Comparison of ENCODE assay signal across 21 cellular contexts in the genomic region with DNA sequence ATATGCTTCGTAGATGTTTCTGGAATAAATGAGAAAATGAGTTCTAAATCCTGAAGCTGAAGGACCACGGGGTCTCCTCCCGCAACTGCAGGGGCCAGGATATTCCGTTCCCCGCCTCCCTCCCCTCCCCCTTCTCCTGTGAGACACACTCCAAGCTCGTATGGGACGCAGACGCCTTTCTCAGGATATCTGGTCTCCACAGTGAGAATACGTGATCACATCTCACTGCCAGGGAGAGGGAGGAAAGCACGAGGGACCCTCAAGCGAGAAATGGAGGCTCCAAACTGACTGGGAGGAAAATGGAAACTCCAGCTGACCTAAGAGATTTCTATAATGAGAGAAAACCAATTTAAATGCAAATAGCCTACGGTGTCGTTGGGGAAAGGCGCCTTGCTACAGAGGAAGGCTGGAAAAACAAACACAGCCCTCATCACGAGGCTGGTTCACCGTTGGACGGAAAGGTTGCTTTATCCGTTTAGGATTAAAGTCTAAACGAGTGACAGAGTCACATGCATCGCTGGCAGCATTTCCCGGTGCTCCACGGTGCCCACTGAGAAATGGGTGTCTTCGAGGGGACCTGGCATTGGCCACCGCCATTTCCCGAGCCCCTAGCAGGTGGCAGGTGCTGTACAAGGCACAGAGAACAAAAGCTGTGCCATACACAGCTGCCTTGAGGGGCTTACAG.
A peak's percentile ranks its signal among the peaks of the same experiment; 100 is the strongest.
DNase-seq lines count a peak whose midpoint lies in the region; TF ChIP-seq lines count a peak whose summit lies in the region.
"Had no signal": no experiment of that assay in that cellular context is flagged by ENCODE, and none has a peak within 500 bp of the region (broad histone marks: within the 10 kb centered on the region; RNA-seq: fewer than 3 reads in every experiment).

No MANE protein-coding gene starts in this region.

- no peaks in the 10 kb centered on the region for H3K9me3 Mint-ChIP-seq in Caco-2 (ENCODE audit: unreplicated experiment)
- H3K9me3 Mint-ChIP-seq: CD4-positive, alpha-beta memory T cell; natural killer cell; stimulated activated effector memory CD8-positive, alpha-beta T cell treated with anti-CD3 and anti-CD28 coated beads, Interleukin-12 subunit alpha, Interleukin-12 subunit beta, amount 100 ng/mL, for 72 hours had no signal

- H3K4me3 Mint-ChIP-seq in Caco-2 (ENCODE audit: unreplicated experiment), result no peak overlapping the region
- H3K4me3 Mint-ChIP-seq: activated CD8-positive, alpha-beta memory T cell treated with anti-CD3 and anti-CD28 coated beads, Interleukin-2, amount 10 ng/mL, durations not matched to agents 7 days and 5 days; CD4-positive, alpha-beta memory T cell; natural killer cell; stimulated activated effector memory CD8-positive, alpha-beta T cell treated with anti-CD3 and anti-CD28 coated beads, Interleukin-12 subunit alpha, Interleukin-12 subunit beta, amount 100 ng/mL, for 72 hours had no signal

- H3K4me3 ChIP-seq in adrenal gland, result no peak overlapping the region
- H3K4me3 ChIP-seq in neutrophil (ENCODE audit: low read depth in 1 of 2, low read length in 1 of 2), result no peak overlapping the region
- H3K4me3 ChIP-seq in Caco-2 (ENCODE audit: low read depth, low read length), result no peak overlapping the region
- H3K4me3 ChIP-seq: GM12878, upper lobe of left lung had no signal

- H3K4me1 ChIP-seq in ES-I3 (ENCODE audit: insufficient read depth, low read length) (peaks cover 7% of the 10 kb centered on the region; the same call in 1 of the 2 replicates), adrenal gland (replicated peaks in 1 of 2) (peaks cover 14 to 53% of the 10 kb centered on the region in 2 donors), neutrophil (ENCODE audit: control insufficient read depth in 1 of 2, insufficient read depth in 1 of 2, low read depth in 1 of 2, low read length in 1 of 2) (peaks cover 52 to 80% of the 10 kb centered on the region in 2 experiments), Caco-2 (peaks cover 11% of the 10 kb centered on the region)

- H3K36me3 ChIP-seq in ES-I3 (ENCODE audit: insufficient read depth, low read length), result no peaks in the 10 kb centered on the region
- H3K36me3 ChIP-seq in adrenal gland (replicated peaks in 1 of 2), result no peaks in the 10 kb centered on the region
- H3K36me3 ChIP-seq in neutrophil, result no peaks in the 10 kb centered on the region
- H3K36me3 ChIP-seq in Caco-2 (ENCODE audit: control insufficient read depth, insufficient read depth, low read length), result no peaks in the 10 kb centered on the region
- H3K36me3 ChIP-seq: upper lobe of left lung had no signal

- DNase-seq in adrenal gland (no peak), iris pigment epithelial cell (ENCODE audit: low read depth) (peak; percentile 30), NCI-H2171 (lab: John Stamatoyannopoulos, UW) (no peak), NCI-H128 (lab: John Stamatoyannopoulos, UW; ENCODE audit: unreplicated experiment) (no peak), Caco-2 (no peak), H4 (ENCODE audit: low spot score) (no peak)
- DNase-seq: ACHN; activated CD4-positive, CD25-positive, alpha-beta regulatory T cell treated with anti-CD3 and anti-CD28 coated beads, Interleukin-2, amount 50 U/mL, for 72 hours; activated CD8-positive, alpha-beta memory T cell treated with anti-CD3 and anti-CD28 coated beads, Interleukin-2, amount 10 ng/mL, durations not matched to agents 7 days and 5 days; activated effector memory CD4-positive, alpha-beta T cell treated with anti-CD3 and anti-CD28 coated beads, Interleukin-2, amount 50 U/mL, for 16 hours; CD4-positive, alpha-beta memory T cell; cerebellar nuclear complex; kidney glomerular epithelial cell; natural killer cell; T-helper 1 cell; upper lobe of left lung had no signal

- no peak for TF ChIP-seq CTCF in adrenal gland (IDR thresholded peaks at IDR 0.05)
- no peak for TF ChIP-seq CTCF in neutrophil (IDR thresholded peaks at IDR 0.05)
- no peak for TF ChIP-seq CTCF in Caco-2 (IDR thresholded peaks at IDR 0.05; ENCODE audit: insufficient read depth in 1 of 2, low read depth in 1 of 2, low read length in 1 of 2, severe bottlenecking in 1 of 2, unreplicated experiment in 1 of 2)

- WGBS in adrenal gland, 4 donors, result 66 to 77% (median 73%) methylated on average over 22 to 25 of the region's 25 CpGs

- no peaks in the 10 kb centered on the region for H3K27me3 Mint-ChIP-seq in Caco-2 (ENCODE audit: insufficient read depth, unreplicated experiment)
- H3K27me3 Mint-ChIP-seq: activated CD8-positive, alpha-beta memory T cell treated with anti-CD3 and anti-CD28 coated beads, Interleukin-2, amount 10 ng/mL, durations not matched to agents 7 days and 5 days had no signal

- BruUV-seq in Caco-2 (replicated peaks; lab: Mats Ljungman, UMichigan), result no TSS peak

- H3K9ac ChIP-seq in ES-I3 (ENCODE audit: low read depth, low read length), result peak overlapping the region; percentile 37

- POLR2A ChIA-PET in Caco-2 (lab: Charles Lee), result no interaction called here

- peaks cover 9% of the 10 kb centered on the region for H3K36me3 Mint-ChIP-seq in Caco-2 (ENCODE audit: insufficient read depth, unreplicated experiment)
- H3K36me3 Mint-ChIP-seq: activated CD8-positive, alpha-beta memory T cell treated with anti-CD3 and anti-CD28 coated beads, Interleukin-2, amount 10 ng/mL, durations not matched to agents 7 days and 5 days; CD4-positive, alpha-beta memory T cell; natural killer cell; stimulated activated effector memory CD8-positive, alpha-beta T cell treated with anti-CD3 and anti-CD28 coated beads, Interleukin-12 subunit alpha, Interleukin-12 subunit beta, amount 100 ng/mL, for 72 hours had no signal

- TF ChIP-seq POLR2A in adrenal gland (IDR thresholded peaks at IDR 0.05), result no peak

- H3K9me3 ChIP-seq in ES-I3 (ENCODE audit: control insufficient read depth, insufficient read depth, low read length) (no peaks in the 10 kb centered on the region), adrenal gland (replicated peaks in 1 of 3) (no peaks in the 10 kb centered on the region), neutrophil (no peaks in the 10 kb centered on the region), Caco-2 (no peaks in the 10 kb centered on the region)
- H3K9me3 ChIP-seq: upper lobe of left lung had no signal

- H3K27ac ChIP-seq in adrenal gland (peak overlapping the region in 3 of 5 donors; percentile 64 to 88 (median 83)), neutrophil (peak overlapping the region; percentile 98)
- H3K27ac ChIP-seq: epithelial cell of prostate had no signal

- peaks cover 4% of the 10 kb centered on the region for H3K4me1 Mint-ChIP-seq in Caco-2 (ENCODE audit: low read depth, unreplicated experiment)
- H3K4me1 Mint-ChIP-seq: activated CD8-positive, alpha-beta memory T cell treated with anti-CD3 and anti-CD28 coated beads, Interleukin-2, amount 10 ng/mL, durations not matched to agents 7 days and 5 days; natural killer cell had no signal

- H3K27ac Mint-ChIP-seq in Caco-2 (ENCODE audit: unreplicated experiment), result no peak overlapping the region
- H3K27ac Mint-ChIP-seq: activated CD8-positive, alpha-beta memory T cell treated with anti-CD3 and anti-CD28 coated beads, Interleukin-2, amount 10 ng/mL, durations not matched to agents 7 days and 5 days; natural killer cell; stimulated activated effector memory CD8-positive, alpha-beta T cell treated with anti-CD3 and anti-CD28 coated beads, Interleukin-12 subunit alpha, Interleukin-12 subunit beta, amount 100 ng/mL, for 72 hours had no signal

- intact Hi-C loops in adrenal gland (cut with DNase I), result no loop called here
- intact Hi-C loops in Caco-2 (cut with micrococcal nuclease; ENCODE audit: unreplicated experiment), result no loop called here

- CTCF ChIA-PET in Caco-2 (lab: Charles Lee), result no interaction called here

- H3K27me3 ChIP-seq in adrenal gland (no peaks in the 10 kb centered on the region), neutrophil (no peaks in the 10 kb centered on the region), Caco-2 (replicated peaks; ENCODE audit: control insufficient read depth, insufficient read depth, low read length) (no peaks in the 10 kb centered on the region)
- H3K27me3 ChIP-seq: upper lobe of left lung had no signal
